7 cellular contexts compared by ENCODE assay signal in the genomic region with DNA sequence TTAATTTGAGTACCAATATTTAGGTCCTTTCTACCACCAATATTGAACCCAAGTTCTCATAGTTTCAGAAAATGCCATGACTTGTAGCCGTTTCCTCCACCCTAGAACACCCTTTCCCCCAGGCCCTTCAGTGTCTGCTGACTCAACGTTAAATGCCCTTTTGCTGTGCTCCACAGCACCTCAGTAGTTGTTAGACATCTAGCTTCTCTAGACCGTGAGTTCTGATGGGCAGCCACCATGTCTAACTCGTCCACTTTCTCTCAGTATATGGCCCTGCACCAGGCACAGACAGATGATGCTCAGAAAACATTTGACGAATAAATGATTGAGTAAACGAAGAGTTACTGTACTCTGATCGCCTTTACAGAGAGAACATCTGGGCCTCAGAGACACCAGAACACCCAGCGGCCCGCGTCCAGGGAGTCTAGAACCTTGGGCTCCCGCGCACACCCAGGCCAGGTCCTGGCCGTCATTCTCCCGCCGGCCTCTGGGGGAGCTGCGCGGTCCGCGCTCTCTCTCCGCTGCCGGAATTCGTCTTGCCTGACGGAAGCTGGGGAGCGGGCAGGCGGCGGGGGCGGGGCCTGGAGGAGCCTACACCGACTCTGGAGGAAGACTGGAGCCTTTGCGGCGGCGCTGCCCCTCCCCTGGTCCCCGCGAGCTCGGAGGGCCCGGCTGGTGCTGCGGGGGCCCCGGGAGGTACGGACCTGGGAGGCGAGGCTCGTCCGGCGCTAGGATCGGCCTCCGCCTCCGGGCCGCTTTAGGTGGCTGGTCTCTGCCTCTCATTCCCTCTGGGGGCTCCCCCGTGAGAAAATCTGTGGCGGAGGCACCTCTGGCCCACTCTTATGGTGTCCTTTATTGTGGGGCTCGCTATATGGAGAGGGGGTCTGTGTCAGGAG. TPM values are rescaled to one million over a fixed set of nuclear protein-coding genes. Genes with fewer than 3 reads are reported as not detected.
DNase-seq lines count a peak whose midpoint lies in the region; ATAC-seq and TF ChIP-seq lines count a peak whose summit lies in the region.

Gene NKIRAS2 (plus strand): TSS at position 582 of the 896 bp plus-strand sequence. CDS start 1,488 bp downstream, outside the sequence.

- H3K4me3 ChIP-seq in WERI-Rb-1 (ENCODE audit: low read depth, low read length) (peak within 1 kb of the TSS; percentile 82), breast epithelium (peak within 1 kb of the TSS; percentile 80 to 94 (median 85))

- no peaks in the 10 kb centered on the region for H3K9me3 ChIP-seq in WERI-Rb-1 (ENCODE audit: severe bottlenecking)
- H3K9me3 ChIP-seq in breast epithelium: no peaks in the 10 kb centered on the region

- peaks cover 51% of the 10 kb centered on the region for H3K36me3 ChIP-seq in WERI-Rb-1
- H3K36me3 ChIP-seq in breast epithelium: no peaks in the 10 kb centered on the region

- H3K4me1 Mint-ChIP-seq in immature natural killer cell: peaks cover 66 to 77% of the 10 kb centered on the region in 2 donors

- intact Hi-C loops in breast epithelium (cut with DNase I; ENCODE audit: low total_unique reads): loop anchor here (10.0 kb wide), 1 partner anchor 55 kb away; the partner anchor contains the start of gene CNP

- H3K9me3 Mint-ChIP-seq in immature natural killer cell: no peaks in the 10 kb centered on the region

- peak; percentile 64 for ATAC-seq in GM18505 (IDR thresholded peaks at IDR 0.05; ENCODE audit: unreplicated experiment)
- ATAC-seq in HG03103 (IDR thresholded peaks at IDR 0.05; ENCODE audit: low read depth, unreplicated experiment): peak; percentile 47

- peak within 1 kb of the TSS; percentile 84 to 98 (median 91) for H3K27ac Mint-ChIP-seq in immature natural killer cell

- TF ChIP-seq CTCF in WERI-Rb-1 (IDR thresholded peaks at IDR 0.05; ENCODE audit: low read depth, low read length) (peak; percentile 94), breast epithelium (IDR thresholded peaks at IDR 0.05) (peak; percentile 93 to 98 (median 95))

- peaks cover 1 to 10% (median 1%) of the 10 kb centered on the region in 3 donors for H3K36me3 Mint-ChIP-seq in immature natural killer cell

- TF ChIP-seq POLR2A in GM18505 (IDR thresholded peaks at IDR 0.05; ENCODE audit: borderline replicate concordance, extremely low read depth, insufficient read depth, insufficient read length): peak; percentile 85
- peak; percentile 35 for TF ChIP-seq POLR2A in breast epithelium (IDR thresholded peaks at IDR 0.05)

- DNase-seq in NCI-H2196 treated with DMSO at 0.1 percent for 48 hours (lab: John Stamatoyannopoulos, UW; ENCODE audit: unreplicated experiment): peak; percentile 64
- DNase-seq in WERI-Rb-1: peak; percentile 99
- DNase-seq in breast epithelium (ENCODE audit: low spot score in 2 of 2): peak; percentile 90 to 94
- DNase-seq in immature natural killer cell: peak; percentile 87 to 90 (median 89)
- DNase-seq in smooth muscle cell of the brain vasculature (ENCODE audit: low read depth, low spot score): peak; percentile 63

- H3K27ac ChIP-seq in WERI-Rb-1 (peak within 1 kb of the TSS; percentile 85), breast epithelium (peak within 1 kb of the TSS; percentile 85 to 92)

- H3K27me3 ChIP-seq in WERI-Rb-1 (ENCODE audit: insufficient read depth, low read depth, severe bottlenecking) (no peaks in the 10 kb centered on the region), breast epithelium (no peaks in the 10 kb centered on the region)

- peak within 1 kb of the TSS; percentile 99 to 100 (median 99) for H3K4me3 Mint-ChIP-seq in immature natural killer cell

- H3K27me3 Mint-ChIP-seq in immature natural killer cell (ENCODE audit: low read depth in 3 of 3): peaks cover 7 to 16% (median 14%) of the 10 kb centered on the region in 3 donors

- H3K4me1 ChIP-seq in breast epithelium: peaks cover 0 to 15% of the 10 kb centered on the region in 2 donors

RNA-seq across cellular contexts. Expression of gene NKIRAS2, which starts in this region (rescaled TPM):
- total RNA-seq in breast epithelium: 10 to 100 TPM; 21.6 to 33.8 (median 22.5) TPM
- polyA plus RNA-seq in immature natural killer cell: 10 to 100 TPM; 21.5 to 33.6 (median 32.6) TPM

Comparison
In these comparisons a context has a peak if more than half of its experiments do, and no peak if none do; other contexts are left out.
1. Peak in every context shown above with its lines: DNase-seq, ATAC-seq, H3K4me3 ChIP-seq and H3K27ac ChIP-seq.